ENCODE assay signal across 1 cellular context in the genomic region with DNA sequence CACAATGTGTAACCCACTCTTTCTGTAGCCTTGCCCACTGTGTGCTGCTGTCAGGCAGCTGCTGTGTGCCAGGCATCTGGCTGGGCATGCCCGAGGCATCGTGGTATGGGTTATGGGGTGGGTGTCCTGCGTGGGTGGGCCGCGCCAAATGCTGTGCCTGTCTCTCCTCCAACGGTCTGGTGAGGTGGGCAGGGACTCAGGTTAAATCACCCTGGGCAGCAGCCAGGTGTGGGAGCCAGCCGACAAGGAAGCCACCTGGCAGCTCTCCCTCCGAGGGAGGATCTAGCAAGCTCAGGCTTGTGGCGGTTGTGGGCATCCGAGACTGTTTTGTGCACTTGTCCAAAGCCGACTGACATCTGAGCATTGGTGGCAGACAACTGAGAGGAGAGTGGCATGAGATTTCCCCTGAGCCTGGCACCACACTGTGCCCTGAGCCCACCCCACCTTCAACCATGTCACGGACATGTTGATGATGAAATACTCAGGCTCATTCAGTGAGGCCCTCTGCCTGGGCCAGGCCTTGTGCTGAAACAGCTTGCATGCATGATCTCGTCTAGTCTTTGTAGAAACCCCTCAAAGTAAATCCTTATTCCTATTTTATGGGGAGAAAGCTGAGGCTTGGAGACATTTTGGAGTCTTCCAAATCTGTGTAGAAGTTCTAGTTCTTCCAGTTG.
TF ChIP-seq lines count a peak whose summit lies in the region.

No MANE protein-coding gene starts in this region.

TF ChIP-seq in H1, 55 proteins besides CTCF, POLR2A, EP300 and RAD21:
- TF ChIP-seq CEBPB (IDR thresholded peaks at IDR 0.05; ENCODE audit: low read depth, low read length) (no peak), MAFK (IDR thresholded peaks at IDR 0.05; ENCODE audit: low read depth, low read length) (no peak), GABPA (IDR thresholded peaks at IDR 0.05; ENCODE audit: borderline replicate concordance, insufficient read depth, low read length) (no peak), SIRT6 (IDR thresholded peaks at IDR 0.05; ENCODE audit: low read length) (no peak), SP2 (IDR thresholded peaks at IDR 0.05; ENCODE audit: low read length) (no peak), CBX5 (IDR thresholded peaks at IDR 0.05; ENCODE audit: low read depth, low read length) (no peak), RXRA (IDR thresholded peaks at IDR 0.05; ENCODE audit: insufficient read depth, low read depth, low read length) (no peak), POLR2AphosphoS5 (IDR thresholded peaks at IDR 0.05; ENCODE audit: low read depth, low read length) (no peak), ASH2L (IDR thresholded peaks at IDR 0.05; ENCODE audit: low read length) (no peak), CREB1 (IDR thresholded peaks at IDR 0.05) (no peak), GTF2F1 (IDR thresholded peaks at IDR 0.05; ENCODE audit: borderline replicate concordance, low read depth, low read length) (no peak), RFX5 (IDR thresholded peaks at IDR 0.05; ENCODE audit: borderline replicate concordance, low read depth, low read length) (no peak), POU5F1 (IDR thresholded peaks at IDR 0.05; ENCODE audit: low read depth, low read length) (no peak)
- TF ChIP-seq, protein P1, sequence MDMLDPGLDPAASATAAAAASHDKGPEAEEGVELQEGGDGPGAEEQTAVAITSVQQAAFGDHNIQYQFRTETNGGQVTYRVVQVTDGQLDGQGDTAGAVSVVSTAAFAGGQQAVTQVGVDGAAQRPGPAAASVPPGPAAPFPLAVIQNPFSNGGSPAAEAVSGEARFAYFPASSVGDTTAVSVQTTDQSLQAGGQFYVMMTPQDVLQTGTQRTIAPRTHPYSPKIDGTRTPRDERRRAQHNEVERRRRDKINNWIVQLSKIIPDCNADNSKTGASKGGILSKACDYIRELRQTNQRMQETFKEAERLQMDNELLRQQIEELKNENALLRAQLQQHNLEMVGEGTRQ (IDR thresholded peaks at IDR 0.05; ENCODE audit: low read length), result no peak
- TF ChIP-seq, protein P2, sequence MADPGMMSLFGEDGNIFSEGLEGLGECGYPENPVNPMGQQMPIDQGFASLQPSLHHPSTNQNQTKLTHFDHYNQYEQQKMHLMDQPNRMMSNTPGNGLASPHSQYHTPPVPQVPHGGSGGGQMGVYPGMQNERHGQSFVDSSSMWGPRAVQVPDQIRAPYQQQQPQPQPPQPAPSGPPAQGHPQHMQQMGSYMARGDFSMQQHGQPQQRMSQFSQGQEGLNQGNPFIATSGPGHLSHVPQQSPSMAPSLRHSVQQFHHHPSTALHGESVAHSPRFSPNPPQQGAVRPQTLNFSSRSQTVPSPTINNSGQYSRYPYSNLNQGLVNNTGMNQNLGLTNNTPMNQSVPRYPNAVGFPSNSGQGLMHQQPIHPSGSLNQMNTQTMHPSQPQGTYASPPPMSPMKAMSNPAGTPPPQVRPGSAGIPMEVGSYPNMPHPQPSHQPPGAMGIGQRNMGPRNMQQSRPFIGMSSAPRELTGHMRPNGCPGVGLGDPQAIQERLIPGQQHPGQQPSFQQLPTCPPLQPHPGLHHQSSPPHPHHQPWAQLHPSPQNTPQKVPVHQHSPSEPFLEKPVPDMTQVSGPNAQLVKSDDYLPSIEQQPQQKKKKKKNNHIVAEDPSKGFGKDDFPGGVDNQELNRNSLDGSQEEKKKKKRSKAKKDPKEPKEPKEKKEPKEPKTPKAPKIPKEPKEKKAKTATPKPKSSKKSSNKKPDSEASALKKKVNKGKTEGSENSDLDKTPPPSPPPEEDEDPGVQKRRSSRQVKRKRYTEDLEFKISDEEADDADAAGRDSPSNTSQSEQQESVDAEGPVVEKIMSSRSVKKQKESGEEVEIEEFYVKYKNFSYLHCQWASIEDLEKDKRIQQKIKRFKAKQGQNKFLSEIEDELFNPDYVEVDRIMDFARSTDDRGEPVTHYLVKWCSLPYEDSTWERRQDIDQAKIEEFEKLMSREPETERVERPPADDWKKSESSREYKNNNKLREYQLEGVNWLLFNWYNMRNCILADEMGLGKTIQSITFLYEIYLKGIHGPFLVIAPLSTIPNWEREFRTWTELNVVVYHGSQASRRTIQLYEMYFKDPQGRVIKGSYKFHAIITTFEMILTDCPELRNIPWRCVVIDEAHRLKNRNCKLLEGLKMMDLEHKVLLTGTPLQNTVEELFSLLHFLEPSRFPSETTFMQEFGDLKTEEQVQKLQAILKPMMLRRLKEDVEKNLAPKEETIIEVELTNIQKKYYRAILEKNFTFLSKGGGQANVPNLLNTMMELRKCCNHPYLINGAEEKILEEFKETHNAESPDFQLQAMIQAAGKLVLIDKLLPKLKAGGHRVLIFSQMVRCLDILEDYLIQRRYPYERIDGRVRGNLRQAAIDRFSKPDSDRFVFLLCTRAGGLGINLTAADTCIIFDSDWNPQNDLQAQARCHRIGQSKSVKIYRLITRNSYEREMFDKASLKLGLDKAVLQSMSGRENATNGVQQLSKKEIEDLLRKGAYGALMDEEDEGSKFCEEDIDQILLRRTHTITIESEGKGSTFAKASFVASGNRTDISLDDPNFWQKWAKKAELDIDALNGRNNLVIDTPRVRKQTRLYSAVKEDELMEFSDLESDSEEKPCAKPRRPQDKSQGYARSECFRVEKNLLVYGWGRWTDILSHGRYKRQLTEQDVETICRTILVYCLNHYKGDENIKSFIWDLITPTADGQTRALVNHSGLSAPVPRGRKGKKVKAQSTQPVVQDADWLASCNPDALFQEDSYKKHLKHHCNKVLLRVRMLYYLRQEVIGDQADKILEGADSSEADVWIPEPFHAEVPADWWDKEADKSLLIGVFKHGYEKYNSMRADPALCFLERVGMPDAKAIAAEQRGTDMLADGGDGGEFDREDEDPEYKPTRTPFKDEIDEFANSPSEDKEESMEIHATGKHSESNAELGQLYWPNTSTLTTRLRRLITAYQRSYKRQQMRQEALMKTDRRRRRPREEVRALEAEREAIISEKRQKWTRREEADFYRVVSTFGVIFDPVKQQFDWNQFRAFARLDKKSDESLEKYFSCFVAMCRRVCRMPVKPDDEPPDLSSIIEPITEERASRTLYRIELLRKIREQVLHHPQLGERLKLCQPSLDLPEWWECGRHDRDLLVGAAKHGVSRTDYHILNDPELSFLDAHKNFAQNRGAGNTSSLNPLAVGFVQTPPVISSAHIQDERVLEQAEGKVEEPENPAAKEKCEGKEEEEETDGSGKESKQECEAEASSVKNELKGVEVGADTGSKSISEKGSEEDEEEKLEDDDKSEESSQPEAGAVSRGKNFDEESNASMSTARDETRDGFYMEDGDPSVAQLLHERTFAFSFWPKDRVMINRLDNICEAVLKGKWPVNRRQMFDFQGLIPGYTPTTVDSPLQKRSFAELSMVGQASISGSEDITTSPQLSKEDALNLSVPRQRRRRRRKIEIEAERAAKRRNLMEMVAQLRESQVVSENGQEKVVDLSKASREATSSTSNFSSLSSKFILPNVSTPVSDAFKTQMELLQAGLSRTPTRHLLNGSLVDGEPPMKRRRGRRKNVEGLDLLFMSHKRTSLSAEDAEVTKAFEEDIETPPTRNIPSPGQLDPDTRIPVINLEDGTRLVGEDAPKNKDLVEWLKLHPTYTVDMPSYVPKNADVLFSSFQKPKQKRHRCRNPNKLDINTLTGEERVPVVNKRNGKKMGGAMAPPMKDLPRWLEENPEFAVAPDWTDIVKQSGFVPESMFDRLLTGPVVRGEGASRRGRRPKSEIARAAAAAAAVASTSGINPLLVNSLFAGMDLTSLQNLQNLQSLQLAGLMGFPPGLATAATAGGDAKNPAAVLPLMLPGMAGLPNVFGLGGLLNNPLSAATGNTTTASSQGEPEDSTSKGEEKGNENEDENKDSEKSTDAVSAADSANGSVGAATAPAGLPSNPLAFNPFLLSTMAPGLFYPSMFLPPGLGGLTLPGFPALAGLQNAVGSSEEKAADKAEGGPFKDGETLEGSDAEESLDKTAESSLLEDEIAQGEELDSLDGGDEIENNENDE (IDR thresholded peaks at IDR 0.05; ENCODE audit: insufficient replicate concordance, low read length), result no peak
TF ChIP-seq in H1: peak in this region for 0.
